21 cellular contexts compared by ENCODE assay signal in the genomic region with DNA sequence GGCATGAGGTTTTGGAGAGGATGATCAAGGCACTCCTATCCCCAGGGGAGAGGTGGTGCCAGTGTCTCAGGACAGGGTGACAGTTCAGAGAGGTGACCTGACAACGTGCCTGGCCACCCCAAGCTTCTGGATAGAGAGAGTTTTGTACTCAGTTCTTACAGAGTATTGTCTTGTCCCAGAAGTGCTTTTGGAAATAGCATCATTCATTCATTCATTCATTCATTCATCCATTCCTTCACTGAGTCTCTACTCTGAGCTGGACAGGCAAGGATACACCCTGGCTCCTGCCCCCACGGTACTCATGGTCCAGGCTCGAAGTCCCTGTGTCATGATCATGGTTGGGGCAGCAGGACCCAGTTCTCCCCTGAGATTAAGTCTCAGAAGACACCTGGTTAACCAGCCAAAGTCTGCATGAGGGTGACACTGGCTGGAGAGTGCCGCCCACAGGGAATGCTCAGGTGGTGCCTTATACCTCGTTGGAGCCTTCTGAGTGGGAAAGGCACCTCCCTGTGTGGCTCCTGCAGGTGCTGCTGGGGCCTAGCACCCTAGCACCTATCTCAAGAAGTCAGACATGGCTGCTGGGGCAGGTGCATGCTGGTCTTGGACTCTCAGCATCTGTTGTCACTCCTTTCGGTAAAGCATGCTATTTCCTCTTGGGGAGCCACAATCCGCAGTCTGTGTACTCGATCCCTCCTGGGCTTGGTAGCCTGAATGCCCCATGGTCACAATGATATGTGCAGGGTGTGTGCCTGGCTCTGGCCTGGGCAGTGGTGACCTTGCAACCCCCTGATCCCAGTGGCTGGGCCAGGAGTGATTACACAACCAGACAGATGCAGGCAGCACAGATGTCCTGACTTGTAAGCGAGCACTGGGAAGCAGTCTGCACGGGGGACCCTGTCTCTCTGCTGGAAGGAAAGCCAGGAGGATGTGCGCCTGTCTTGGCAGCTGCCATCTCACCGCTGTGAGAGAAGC. TPM values are rescaled to one million over a fixed set of nuclear protein-coding genes. Genes with fewer than 3 reads are reported as not detected.
DNase-seq lines count a peak whose midpoint lies in the region; ATAC-seq and TF ChIP-seq lines count a peak whose summit lies in the region.
"Had no signal": no experiment of that assay in that cellular context is flagged by ENCODE, and none has a peak within 500 bp of the region (broad histone marks: within the 10 kb centered on the region; RNA-seq: fewer than 3 reads in every experiment).

No MANE protein-coding gene starts in this region.

- H3K9me3 ChIP-seq in RWPE2 (ENCODE audit: severe bottlenecking) (no peaks in the 10 kb centered on the region), vagina (no peaks in the 10 kb centered on the region)
- H3K9me3 ChIP-seq: ascending aorta, HAP-1, SJSA1, thoracic aorta had no signal

- TF ChIP-seq CTCF in RWPE2 (IDR thresholded peaks at IDR 0.05; ENCODE audit: poor library complexity, severe bottlenecking) (no peak), vagina (IDR thresholded peaks at IDR 0.05) (no peak)

- no peak overlapping the region for H3K27ac Mint-ChIP-seq in activated naive CD8-positive, alpha-beta T cell treated with anti-CD3 and anti-CD28 coated beads, Interleukin-2, amount 10 ng/mL, durations not matched to agents 7 days and 5 days
- no peak overlapping the region for H3K27ac Mint-ChIP-seq in activated naive CD8-positive, alpha-beta T cell treated with anti-CD3 and anti-CD28 coated beads, Interleukin-2, amount 50 U/mL, for 24 hours
- H3K27ac Mint-ChIP-seq: CD4-positive, alpha-beta T cell; stimulated activated memory B cell treated with anti-CD40 and anti-IgM and Interleukin-4, amounts not matched to agents 10 μg/mL and 1 μg/mL and 100 μg/mL, for 72 hours had no signal

- peaks cover 12% of the 10 kb centered on the region for H3K4me1 ChIP-seq in RWPE2 (ENCODE audit: insufficient read depth, poor library complexity, severe bottlenecking)
- H3K4me1 ChIP-seq in vagina, result peaks cover 27% of the 10 kb centered on the region
- H3K4me1 ChIP-seq: ascending aorta, HAP-1, parathyroid adenoma had no signal

- H3K27me3 Mint-ChIP-seq in activated naive CD8-positive, alpha-beta T cell treated with anti-CD3 and anti-CD28 coated beads, Interleukin-2, amount 10 ng/mL, durations not matched to agents 7 days and 5 days, result no peaks in the 10 kb centered on the region
- H3K27me3 Mint-ChIP-seq in activated naive CD8-positive, alpha-beta T cell treated with anti-CD3 and anti-CD28 coated beads, Interleukin-2, amount 50 U/mL, for 24 hours, result peaks cover under 1% of the 10 kb centered on the region

- POLR2A ChIA-PET in activated naive CD8-positive, alpha-beta T cell treated with anti-CD3 and anti-CD28 coated beads, Interleukin-2, amount 10 ng/mL, durations not matched to agents 7 days and 5 days (lab: Charles Lee), result no interaction called here

- peak; percentile 11 for DNase-seq in activated naive CD8-positive, alpha-beta T cell treated with anti-CD3 and anti-CD28 coated beads, Interleukin-2, amount 10 ng/mL, durations not matched to agents 7 days and 5 days
- no peak for DNase-seq in activated naive CD8-positive, alpha-beta T cell treated with anti-CD3 and anti-CD28 coated beads, Interleukin-2, amount 50 U/mL, for 24 hours
- DNase-seq in RWPE2 (ENCODE audit: low spot score), result peak; percentile 41
- peak; percentile 76 for DNase-seq in mesenteric fat pad (ENCODE audit: low spot score)
- no peak for DNase-seq in vagina (ENCODE audit: extremely low spot score in 2 of 2)
- DNase-seq in stimulated activated CD4-positive, alpha-beta T cell treated with anti-CD3 and anti-CD28 coated beads, Interleukin-4, amount 100 ng/mL, for 1 hour, result no peak
- DNase-seq in NCI-H774 (lab: John Stamatoyannopoulos, UW), result no peak
- DNase-seq: activated CD4-positive, alpha-beta T cell treated with anti-CD3 and anti-CD28 coated beads, Interleukin-2, amount 50 U/mL, for 4 hours; activated naive CD4-positive, alpha-beta T cell treated with Interleukin-2 at 50 U/mL for 16 hours; erythroblast; foreskin melanocyte; naive B cell; T-helper 2 cell had no signal

- ATAC-seq in activated naive CD8-positive, alpha-beta T cell treated with anti-CD3 and anti-CD28 coated beads, Interleukin-2, amount 10 ng/mL, durations not matched to agents 7 days and 5 days (ENCODE audit: low read depth), result no peak
- ATAC-seq in activated naive CD8-positive, alpha-beta T cell treated with anti-CD3 and anti-CD28 coated beads, Interleukin-2, amount 50 U/mL, for 24 hours, result no peak
- ATAC-seq in RWPE2 (ENCODE audit: low read depth), result no peak
- ATAC-seq in HG03095 (IDR thresholded peaks at IDR 0.05; ENCODE audit: unreplicated experiment), result no peak
- ATAC-seq: stimulated activated memory B cell treated with anti-CD40 and anti-IgM and Interleukin-4, amounts not matched to agents 10 μg/mL and 1 μg/mL and 100 μg/mL, for 72 hours had no signal

- H3K4me3 Mint-ChIP-seq in activated naive CD8-positive, alpha-beta T cell treated with anti-CD3 and anti-CD28 coated beads, Interleukin-2, amount 10 ng/mL, durations not matched to agents 7 days and 5 days, result no peak overlapping the region
- H3K4me3 Mint-ChIP-seq in activated naive CD8-positive, alpha-beta T cell treated with anti-CD3 and anti-CD28 coated beads, Interleukin-2, amount 50 U/mL, for 24 hours, result no peak overlapping the region
- H3K4me3 Mint-ChIP-seq: CD4-positive, alpha-beta T cell; stimulated activated memory B cell treated with anti-CD40 and anti-IgM and Interleukin-4, amounts not matched to agents 10 μg/mL and 1 μg/mL and 100 μg/mL, for 72 hours had no signal

- H3K4me1 Mint-ChIP-seq in activated naive CD8-positive, alpha-beta T cell treated with anti-CD3 and anti-CD28 coated beads, Interleukin-2, amount 10 ng/mL, durations not matched to agents 7 days and 5 days, result no peaks in the 10 kb centered on the region
- H3K4me1 Mint-ChIP-seq in activated naive CD8-positive, alpha-beta T cell treated with anti-CD3 and anti-CD28 coated beads, Interleukin-2, amount 50 U/mL, for 24 hours, result peaks cover 2% of the 10 kb centered on the region
- H3K4me1 Mint-ChIP-seq: stimulated activated memory B cell treated with anti-CD40 and anti-IgM and Interleukin-4, amounts not matched to agents 10 μg/mL and 1 μg/mL and 100 μg/mL, for 72 hours had no signal

- H3K27me3 ChIP-seq in RWPE2 (ENCODE audit: insufficient read depth, poor library complexity, severe bottlenecking) (no peaks in the 10 kb centered on the region), vagina (no peaks in the 10 kb centered on the region)
- H3K27me3 ChIP-seq: ascending aorta, SJSA1 had no signal

- no peak overlapping the region for H3K27ac ChIP-seq in RWPE2 (ENCODE audit: poor library complexity, severe bottlenecking)
- H3K27ac ChIP-seq in vagina, result peak overlapping the region; percentile 53
- H3K27ac ChIP-seq: ascending aorta, parathyroid adenoma, SJSA1, thoracic aorta had no signal

- intact Hi-C loops in vagina (cut with DNase I), result loop anchor here (10.0 kb wide), 1 partner anchor 102 kb away; no protein-coding TSS in a partner anchor

- no peaks in the 10 kb centered on the region for H3K9me3 Mint-ChIP-seq in activated naive CD8-positive, alpha-beta T cell treated with anti-CD3 and anti-CD28 coated beads, Interleukin-2, amount 10 ng/mL, durations not matched to agents 7 days and 5 days
- no peaks in the 10 kb centered on the region for H3K9me3 Mint-ChIP-seq in activated naive CD8-positive, alpha-beta T cell treated with anti-CD3 and anti-CD28 coated beads, Interleukin-2, amount 50 U/mL, for 24 hours
- H3K9me3 Mint-ChIP-seq: CD4-positive, alpha-beta T cell; naive B cell; stimulated activated memory B cell treated with anti-CD40 and anti-IgM and Interleukin-4, amounts not matched to agents 10 μg/mL and 1 μg/mL and 100 μg/mL, for 72 hours had no signal

- H3K36me3 ChIP-seq in RWPE2 (ENCODE audit: low read depth), result no peaks in the 10 kb centered on the region
- H3K36me3 ChIP-seq in vagina, result no peaks in the 10 kb centered on the region
- H3K36me3 ChIP-seq: HAP-1, SJSA1, thoracic aorta had no signal

- no peak for TF ChIP-seq POLR2A in vagina (IDR thresholded peaks at IDR 0.05)

- H3K36me3 Mint-ChIP-seq in activated naive CD8-positive, alpha-beta T cell treated with anti-CD3 and anti-CD28 coated beads, Interleukin-2, amount 10 ng/mL, durations not matched to agents 7 days and 5 days, result no peaks in the 10 kb centered on the region
- no peaks in the 10 kb centered on the region for H3K36me3 Mint-ChIP-seq in activated naive CD8-positive, alpha-beta T cell treated with anti-CD3 and anti-CD28 coated beads, Interleukin-2, amount 50 U/mL, for 24 hours (ENCODE audit: low read depth)
- H3K36me3 Mint-ChIP-seq: naive B cell; stimulated activated memory B cell treated with anti-CD40 and anti-IgM and Interleukin-4, amounts not matched to agents 10 μg/mL and 1 μg/mL and 100 μg/mL, for 72 hours had no signal

- H3K4me3 ChIP-seq in RWPE2 (ENCODE audit: severe bottlenecking) (no peak overlapping the region), vagina (no peak overlapping the region)
- H3K4me3 ChIP-seq: ascending aorta, HAP-1, SJSA1, thoracic aorta had no signal

RNA-seq across cellular contexts. Expression of gene C14orf132, which starts 57.8 kb away (rescaled TPM):
- total RNA-seq in activated naive CD8-positive, alpha-beta T cell treated with anti-CD3 and anti-CD28 coated beads, Interleukin-2, amount 10 ng/mL, durations not matched to agents 7 days and 5 days, result 1 to 10 TPM; 1.7 to 2.1 TPM
- total RNA-seq in mesenteric fat pad (2.7 TPM), vagina (12.0 TPM)

Comparison
In these comparisons a context has a peak if more than half of its experiments do, and no peak if none do; other contexts are left out.
1. DNase-seq: peak in activated naive CD8-positive, alpha-beta T cell treated with anti-CD3 and anti-CD28 coated beads, Interleukin-2, amount 10 ng/mL, durations not matched to agents 7 days and 5 days (single experiment), RWPE2 (single experiment) and mesenteric fat pad (single experiment); none in activated naive CD8-positive, alpha-beta T cell treated with anti-CD3 and anti-CD28 coated beads, Interleukin-2, amount 50 U/mL, for 24 hours (single experiment), vagina (0 of 2), stimulated activated CD4-positive, alpha-beta T cell treated with anti-CD3 and anti-CD28 coated beads, Interleukin-4, amount 100 ng/mL, for 1 hour (single experiment) and NCI-H774 (single experiment).